8 cellular contexts compared by ENCODE assay signal in the genomic region with DNA sequence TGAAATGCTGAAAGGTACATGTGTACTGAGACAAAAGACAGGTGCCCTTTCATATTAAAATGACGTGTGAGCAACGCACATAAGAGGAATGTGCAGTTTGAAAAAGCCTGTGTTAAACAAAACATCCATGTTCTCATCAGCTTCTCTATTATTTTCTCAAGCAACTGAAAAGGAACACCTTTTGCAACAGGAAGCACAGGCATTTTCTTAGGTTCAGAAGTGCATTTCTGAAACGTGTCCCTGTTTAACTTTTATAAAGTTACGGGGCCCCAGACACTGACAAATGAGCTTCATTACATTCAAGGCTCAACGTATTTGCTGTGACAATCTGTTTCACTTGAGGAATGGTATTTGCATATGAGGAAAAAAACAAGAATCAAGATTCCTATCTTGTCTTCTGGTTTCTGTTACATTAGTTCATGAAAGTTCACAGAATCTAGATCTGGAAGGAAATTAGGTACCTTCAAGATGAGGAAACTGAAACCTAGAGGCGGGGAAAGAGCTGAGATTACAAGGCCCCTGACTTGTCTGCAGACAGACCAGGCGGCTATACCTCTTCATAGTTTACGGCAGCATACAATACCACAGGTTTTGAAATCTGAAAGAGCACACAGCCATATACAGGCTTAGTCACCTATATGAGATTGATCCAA.
DNase-seq lines count a peak whose midpoint lies in the region; ATAC-seq lines count a peak whose summit lies in the region.

No MANE protein-coding gene starts in this region.

- H3K27ac Mint-ChIP-seq in naive B cell, result peak overlapping the region in 3 of 6 donors; percentile 66 to 75 (median 69)

- H3K4me3 Mint-ChIP-seq in naive B cell, result peak overlapping the region in 1 of 8 donors; percentile 49

- H3K4me1 Mint-ChIP-seq in naive B cell, result peaks cover 0 to 15% (median 8%) of the 10 kb centered on the region in 3 donors

- no peaks in the 10 kb centered on the region for H3K27me3 Mint-ChIP-seq in naive B cell

- peak; percentile 15 to 35 for DNase-seq in activated CD4-positive, alpha-beta T cell treated with anti-CD3 and anti-CD28 coated beads, Interleukin-2, amount 50 U/mL, for 48 hours
- no peak for DNase-seq in naive B cell
- no peak for DNase-seq in superior temporal gyrus (ENCODE audit: extremely low spot score)
- no peak for DNase-seq in NCI-H2196 (lab: John Stamatoyannopoulos, UW; ENCODE audit: unreplicated experiment)
- no peak for DNase-seq in EL
- no peak for DNase-seq in epidermal melanocyte (ENCODE audit: insufficient read length, low spot score)

- H3K36me3 Mint-ChIP-seq in naive B cell, result peaks cover 11 to 40% of the 10 kb centered on the region in 2 donors

- no peaks in the 10 kb centered on the region for H3K9me3 Mint-ChIP-seq in naive B cell

- peak; percentile 79 for ATAC-seq in GM18907 (IDR thresholded peaks at IDR 0.05; ENCODE audit: unreplicated experiment)
- peak; percentile 94 for ATAC-seq in HG03095 (IDR thresholded peaks at IDR 0.05; ENCODE audit: unreplicated experiment)
- peak; percentile 28 to 61 for ATAC-seq in naive B cell (ENCODE audit: low read depth in 2 of 2)

Comparison
In these comparisons a context has a peak if more than half of its experiments do, and no peak if none do; other contexts are left out.
1. DNase-seq: peak in activated CD4-positive, alpha-beta T cell treated with anti-CD3 and anti-CD28 coated beads, Interleukin-2, amount 50 U/mL, for 48 hours (2 of 2); none in naive B cell (single experiment), superior temporal gyrus (single experiment), NCI-H2196 (single experiment), EL (single experiment) and epidermal melanocyte (single experiment).
2. Peak in every context shown above with its lines, with median percentiles within 50 percentile points of each other: ATAC-seq.